ENCODE assay signal across 8 cellular contexts in the genomic region with DNA sequence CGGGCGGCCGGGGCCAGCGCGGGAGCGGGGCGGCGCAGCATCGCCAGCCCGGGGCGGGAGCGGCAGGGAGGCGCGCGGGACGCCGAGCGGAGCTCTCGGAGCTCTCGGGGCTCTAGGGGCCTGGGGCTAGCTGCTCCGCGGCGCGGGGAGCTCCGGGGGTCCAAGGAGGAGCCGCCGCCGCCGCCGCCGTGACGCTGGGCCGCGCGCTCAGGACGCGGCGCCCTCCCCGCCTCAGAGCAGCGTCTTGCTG. TPM values are rescaled to one million over a fixed set of nuclear protein-coding genes. Genes with fewer than 3 reads are reported as not detected.
A peak's percentile ranks its signal among the peaks of the same experiment; 100 is the strongest.
DNase-seq lines count a peak whose midpoint lies in the region; ATAC-seq and TF ChIP-seq lines count a peak whose summit lies in the region.

No MANE protein-coding gene starts in this region.

- intact Hi-C loops in lower lobe of right lung (cut with DNase I): no loop called here

- H3K4me3 ChIP-seq in astrocyte of the spinal cord (ENCODE audit: low read depth, low read length) (peak overlapping the region; percentile 89), lower lobe of right lung (peak overlapping the region; percentile 93)

- no peaks in the 10 kb centered on the region for H3K36me3 ChIP-seq in lower lobe of right lung

- no peak for TF ChIP-seq CTCF in astrocyte of the spinal cord (IDR thresholded peaks at IDR 0.05; ENCODE audit: low read depth, low read length)
- TF ChIP-seq CTCF in lower lobe of right lung (IDR thresholded peaks at IDR 0.05): no peak
- no peak for TF ChIP-seq CTCF in glutamatergic neuron (IDR thresholded peaks at IDR 0.05; ENCODE audit: partially characterized antibody, unreplicated experiment)

- peaks cover 15% of the 10 kb centered on the region for H3K9me3 Mint-ChIP-seq in glutamatergic neuron (ENCODE audit: unreplicated experiment)

- no peak overlapping the region for H3K4me3 Mint-ChIP-seq in glutamatergic neuron (ENCODE audit: unreplicated experiment)

- peaks cover 23% of the 10 kb centered on the region for H3K27me3 Mint-ChIP-seq in glutamatergic neuron (ENCODE audit: unreplicated experiment)

- no peak for DNase-seq in astrocyte of the spinal cord (ENCODE audit: low read depth, low spot score)
- DNase-seq in lower lobe of right lung: no peak
- DNase-seq in dermis blood vessel endothelial cell: no peak
- DNase-seq in glutamatergic neuron: no peak

- no peak overlapping the region for H3K27ac Mint-ChIP-seq in glutamatergic neuron (ENCODE audit: unreplicated experiment)

- in situ Hi-C loops in astrocyte of the spinal cord (cut with HindIII; ENCODE audit: low sequenced_read_pairs): no loop called here

- no peaks in the 10 kb centered on the region for H3K36me3 Mint-ChIP-seq in glutamatergic neuron (ENCODE audit: unreplicated experiment)

- ATAC-seq in GM18520 (IDR thresholded peaks at IDR 0.05; ENCODE audit: unreplicated experiment): peak; percentile 6
- ATAC-seq in HG03066 (IDR thresholded peaks at IDR 0.05; ENCODE audit: low read depth, unreplicated experiment): peak; percentile 12
- ATAC-seq in lower lobe of right lung: peak; percentile 24 to 52
- ATAC-seq in GM18517 (IDR thresholded peaks at IDR 0.05; ENCODE audit: unreplicated experiment): no peak
- ATAC-seq in HG03460 (IDR thresholded peaks at IDR 0.05; ENCODE audit: unreplicated experiment): no peak

- H3K9me3 ChIP-seq in lower lobe of right lung: no peaks in the 10 kb centered on the region

- H3K27me3 ChIP-seq in lower lobe of right lung (ENCODE audit: low read depth): no peaks in the 10 kb centered on the region

- H3K4me1 ChIP-seq in lower lobe of right lung: peaks cover 32% of the 10 kb centered on the region

- peaks cover 29% of the 10 kb centered on the region for H3K4me1 Mint-ChIP-seq in glutamatergic neuron (ENCODE audit: low read depth, unreplicated experiment)

- H3K27ac ChIP-seq in lower lobe of right lung: peak overlapping the region; percentile 67

RNA-seq across cellular contexts. Expression of a gene that starts 0.1 kb away (rescaled TPM):
- 72.3 TPM for total RNA-seq in lower lobe of right lung
- total RNA-seq in dermis blood vessel endothelial cell: 72.0 and 110 TPM in 2 replicates
- total RNA-seq in glutamatergic neuron (ENCODE audit: unreplicated experiment): 139 TPM

Comparison
In these comparisons a context has a peak if more than half of its experiments do, and no peak if none do; other contexts are left out.
1. ATAC-seq: peak in GM18520 (single experiment), HG03066 (single experiment) and lower lobe of right lung (2 of 2); none in GM18517 (single experiment) and HG03460 (single experiment).